In the genomic region with DNA sequence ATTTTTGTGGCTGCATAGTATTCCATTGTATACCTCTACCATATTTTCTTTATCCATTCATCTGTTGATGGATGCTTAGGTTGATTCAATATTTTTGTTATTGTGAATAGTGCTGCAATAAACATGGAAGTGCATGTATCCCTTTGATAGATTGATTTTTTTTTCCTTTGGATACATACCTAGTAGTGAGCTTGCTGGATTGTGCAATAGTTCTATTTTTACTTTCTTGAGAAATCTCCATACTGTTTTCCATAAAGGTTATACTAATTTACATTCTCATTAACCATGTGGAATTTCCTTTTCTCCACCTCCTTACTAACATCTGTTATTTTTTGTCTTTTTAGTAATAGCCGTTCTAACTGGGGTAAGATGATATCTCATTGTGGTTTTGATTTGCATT, we compare ENCODE assay signal across 25 cellular contexts.
DNase-seq lines count a peak whose midpoint lies in the region; ATAC-seq, FAIRE-seq and TF ChIP-seq lines count a peak whose summit lies in the region.
"Had no signal": no experiment of that assay in that cellular context is flagged by ENCODE, and none has a peak within 500 bp of the region (broad histone marks: within the 10 kb centered on the region; RNA-seq: fewer than 3 reads in every experiment).

No MANE protein-coding gene starts in this region.

- H3K4me2 ChIP-seq in HepG2 (ENCODE audit: low read depth, low read length), result no peak overlapping the region
- H3K4me2 ChIP-seq: A549; BLaER1 treated with 17β-estradiol and CSF1 and Interleukin-3, amounts not matched to agents 10 nM and 100 nM had no signal

- H3K79me2 ChIP-seq in HepG2 (ENCODE audit: insufficient read depth, low read length), result no peaks in the 10 kb centered on the region

- no peak for TF ChIP-seq RAD21 in HepG2 (CRISPR knock-in tag; IDR thresholded peaks at IDR 0.05)

- WGBS in HepG2 (ENCODE audit: low lambda C conversion rate), result 2% methylated on average over 1 of the region's 1 CpG
- WGBS in right lobe of liver (ENCODE audit: insufficient coverage, low coverage, low lambda C conversion rate, missing lambda C conversion rate), result 79% methylated on average over 1 of the region's 1 CpG

- H3K9me3 ChIP-seq in HepG2 (ENCODE audit: low read length) (no peaks in the 10 kb centered on the region), right lobe of liver (no peaks in the 10 kb centered on the region)
- H3K9me3 ChIP-seq: A549; BE2C; BLaER1 treated with 17β-estradiol and CSF1 and Interleukin-3, amounts not matched to agents 10 nM and 100 nM had no signal

- H3K9me3 Mint-ChIP-seq in stimulated activated memory B cell treated with anti-CD40 and anti-IgM and Interleukin-4, amounts not matched to agents 10 μg/mL and 1 μg/mL and 100 μg/mL, for 72 hours, result peaks cover 6% of the 10 kb centered on the region

- TF ChIP-seq CTCF in HepG2 (CRISPR knock-in tag; IDR thresholded peaks at IDR 0.05) (no peak), right lobe of liver (IDR thresholded peaks at IDR 0.05) (no peak)

- DNase-seq in HepG2 (ENCODE audit: low spot score), result no peak
- no peak for DNase-seq in right lobe of liver
- peak; percentile 31 to 46 for DNase-seq in NCI-H526 (lab: John Stamatoyannopoulos, UW)
- DNase-seq in renal cortical epithelial cell (ENCODE audit: low read depth), result peak; percentile 5
- DNase-seq in NCI-H1436 (lab: John Stamatoyannopoulos, UW), result no peak
- DNase-seq in NCI-H187 treated with DMSO at 0.1 percent for 48 hours (lab: John Stamatoyannopoulos, UW), result no peak
- DNase-seq: 8988T; ACHN; AML-193; BE2C; CD4-positive, alpha-beta T cell; CD8-positive, alpha-beta memory T cell; DMS153; DND-41; GOT3; H7; HCEC 1CT had no signal

- no peaks in the 10 kb centered on the region for H4K20me1 ChIP-seq in HepG2 (ENCODE audit: insufficient read depth, low read length)
- H4K20me1 ChIP-seq: BLaER1 treated with 17β-estradiol and CSF1 and Interleukin-3, amounts not matched to agents 10 nM and 100 nM had no signal

- H3K4me3 ChIP-seq in HepG2 (replicated peaks in 1 of 3; ENCODE audit: insufficient read depth in 1 of 3, low read depth in 2 of 3, low read length in 3 of 3) (no peak overlapping the region), right lobe of liver (no peak overlapping the region)
- H3K4me3 ChIP-seq: A549; BLaER1 treated with 17β-estradiol and CSF1 and Interleukin-3, amounts not matched to agents 10 nM and 100 nM had no signal

- TF ChIP-seq POLR2A in HepG2 (IDR thresholded peaks at IDR 0.05; ENCODE audit: insufficient read depth in 1 of 2, low read depth in 2 of 2, low read length in 2 of 2), result no peak
- no peak for TF ChIP-seq POLR2A in right lobe of liver (IDR thresholded peaks at IDR 0.05)

- no peak overlapping the region for H3K27ac Mint-ChIP-seq in stimulated activated memory B cell treated with anti-CD40 and anti-IgM and Interleukin-4, amounts not matched to agents 10 μg/mL and 1 μg/mL and 100 μg/mL, for 72 hours
- H3K27ac Mint-ChIP-seq: CD4-positive, alpha-beta T cell; CD8-positive, alpha-beta memory T cell had no signal

- TF ChIP-seq EP300 in HepG2 (IDR thresholded peaks at IDR 0.05; ENCODE audit: low read depth in 2 of 2, low read length in 2 of 2) (no peak), HepG2 (CRISPR knock-in tag; IDR thresholded peaks at IDR 0.05; ENCODE audit: borderline replicate concordance) (no peak)

- H3K4me1 Mint-ChIP-seq in stimulated activated memory B cell treated with anti-CD40 and anti-IgM and Interleukin-4, amounts not matched to agents 10 μg/mL and 1 μg/mL and 100 μg/mL, for 72 hours, result no peaks in the 10 kb centered on the region
- H3K4me1 Mint-ChIP-seq: CD14-positive monocyte; CD8-positive, alpha-beta memory T cell had no signal

- no peaks in the 10 kb centered on the region for H3K36me3 Mint-ChIP-seq in stimulated activated memory B cell treated with anti-CD40 and anti-IgM and Interleukin-4, amounts not matched to agents 10 μg/mL and 1 μg/mL and 100 μg/mL, for 72 hours
- H3K36me3 Mint-ChIP-seq: CD14-positive monocyte; CD8-positive, alpha-beta memory T cell had no signal

- ATAC-seq in HepG2 (no peak), right lobe of liver (no peak)
- no peak for ATAC-seq in stimulated activated memory B cell treated with anti-CD40 and anti-IgM and Interleukin-4, amounts not matched to agents 10 μg/mL and 1 μg/mL and 100 μg/mL, for 72 hours
- ATAC-seq: A549 had no signal

- CTCF ChIA-PET in HepG2 (lab: Yijun Ruan, JAX; ENCODE audit: low intra/inter-chr PET ratio, low total read pairs), result no interaction called here

- no peak for FAIRE-seq in HepG2 (lab: Jason Lieb, UNC)
- FAIRE-seq in colon (lab: Jason Lieb, UNC), result peak; percentile 18
- FAIRE-seq: A549, D721Med, G401.6, GM12892 had no signal

- no peaks in the 10 kb centered on the region for H3K4me1 ChIP-seq in HepG2 (ENCODE audit: insufficient read depth, low read length)
- H3K4me1 ChIP-seq in right lobe of liver, result no peaks in the 10 kb centered on the region
- H3K4me1 ChIP-seq: A549, BE2C had no signal

- no peaks in the 10 kb centered on the region for H3K36me3 ChIP-seq in HepG2 (replicated peaks in 1 of 2; ENCODE audit: control insufficient read depth in 1 of 2, insufficient read depth in 2 of 2, low read length in 2 of 2)
- no peaks in the 10 kb centered on the region for H3K36me3 ChIP-seq in right lobe of liver
- H3K36me3 ChIP-seq: BE2C; BLaER1 treated with 17β-estradiol and CSF1 and Interleukin-3, amounts not matched to agents 10 nM and 100 nM had no signal

- H3K9ac ChIP-seq in HepG2 (ENCODE audit: insufficient read depth, low read depth, low read length), result no peak overlapping the region
- H3K9ac ChIP-seq: BLaER1 treated with 17β-estradiol and CSF1 and Interleukin-3, amounts not matched to agents 10 nM and 100 nM had no signal

- POLR2A ChIA-PET in HepG2 (lab: Yijun Ruan, JAX), result no interaction called here

- no TSS peak for BruUV-seq in HepG2 (replicated peaks; lab: Mats Ljungman, UMichigan)

- no peaks in the 10 kb centered on the region for H3K27me3 Mint-ChIP-seq in stimulated activated memory B cell treated with anti-CD40 and anti-IgM and Interleukin-4, amounts not matched to agents 10 μg/mL and 1 μg/mL and 100 μg/mL, for 72 hours
- H3K27me3 Mint-ChIP-seq: CD4-positive, alpha-beta T cell; CD8-positive, alpha-beta memory T cell had no signal

- H3K4me3 Mint-ChIP-seq in stimulated activated memory B cell treated with anti-CD40 and anti-IgM and Interleukin-4, amounts not matched to agents 10 μg/mL and 1 μg/mL and 100 μg/mL, for 72 hours, result no peak overlapping the region
- H3K4me3 Mint-ChIP-seq: CD14-positive monocyte; CD4-positive, alpha-beta T cell; CD8-positive, alpha-beta memory T cell had no signal

- no peak overlapping the region for H3K27ac ChIP-seq in HepG2 (ENCODE audit: extremely low read length, insufficient read depth, low read length)
- H3K27ac ChIP-seq in right lobe of liver, result no peak overlapping the region
- H3K27ac ChIP-seq: A549; BLaER1 treated with 17β-estradiol and CSF1 and Interleukin-3, amounts not matched to agents 10 nM and 100 nM had no signal

- intact Hi-C loops in HepG2 (cut with micrococcal nuclease; ENCODE audit: unreplicated experiment) (no loop called here), right lobe of liver (cut with DNase I) (no loop called here)

- H2AFZ ChIP-seq in HepG2 (ENCODE audit: low read length), result no peak overlapping the region

- no peaks in the 10 kb centered on the region for H3K27me3 ChIP-seq in HepG2 (ENCODE audit: control insufficient read depth in 1 of 2, insufficient read depth in 2 of 2, low read length in 2 of 2)
- no peaks in the 10 kb centered on the region for H3K27me3 ChIP-seq in right lobe of liver
- H3K27me3 ChIP-seq: BE2C; BLaER1 treated with 17β-estradiol and CSF1 and Interleukin-3, amounts not matched to agents 10 nM and 100 nM had no signal

- in situ Hi-C loops in HepG2 (cut with HindIII; ENCODE audit: extremely low pct_ligation_motif_present, low pct_unique_long_range_greater_than_20kb), result no loop called here

TF ChIP-seq in HepG2, 621 proteins besides CTCF, POLR2A, EP300 and RAD21:
- TF ChIP-seq ZNF20 (CRISPR knock-in tag; IDR thresholded peaks at IDR 0.05) (no peak), ZNF790 (CRISPR knock-in tag; IDR thresholded peaks at IDR 0.05; ENCODE audit: borderline replicate concordance) (no peak), CEBPB (IDR thresholded peaks at IDR 0.05; ENCODE audit: borderline replicate concordance, low read depth, low read length) (peak; percentile 70; the same call in 1 of the 2 replicates)
- TF ChIP-seq, protein P1, sequence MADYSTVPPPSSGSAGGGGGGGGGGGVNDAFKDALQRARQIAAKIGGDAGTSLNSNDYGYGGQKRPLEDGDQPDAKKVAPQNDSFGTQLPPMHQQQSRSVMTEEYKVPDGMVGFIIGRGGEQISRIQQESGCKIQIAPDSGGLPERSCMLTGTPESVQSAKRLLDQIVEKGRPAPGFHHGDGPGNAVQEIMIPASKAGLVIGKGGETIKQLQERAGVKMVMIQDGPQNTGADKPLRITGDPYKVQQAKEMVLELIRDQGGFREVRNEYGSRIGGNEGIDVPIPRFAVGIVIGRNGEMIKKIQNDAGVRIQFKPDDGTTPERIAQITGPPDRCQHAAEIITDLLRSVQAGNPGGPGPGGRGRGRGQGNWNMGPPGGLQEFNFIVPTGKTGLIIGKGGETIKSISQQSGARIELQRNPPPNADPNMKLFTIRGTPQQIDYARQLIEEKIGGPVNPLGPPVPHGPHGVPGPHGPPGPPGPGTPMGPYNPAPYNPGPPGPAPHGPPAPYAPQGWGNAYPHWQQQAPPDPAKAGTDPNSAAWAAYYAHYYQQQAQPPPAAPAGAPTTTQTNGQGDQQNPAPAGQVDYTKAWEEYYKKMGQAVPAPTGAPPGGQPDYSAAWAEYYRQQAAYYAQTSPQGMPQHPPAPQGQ (CRISPR knock-in tag; IDR thresholded peaks at IDR 0.05; ENCODE audit: borderline replicate concordance), result no peak

Comparison
In these comparisons a context has a peak if more than half of its experiments do, and no peak if none do; other contexts are left out.
1. DNase-seq: peak in NCI-H526 (2 of 2) and renal cortical epithelial cell (single experiment); none in HepG2 (single experiment), right lobe of liver (0 of 3), NCI-H1436 (single experiment) and NCI-H187 treated with DMSO at 0.1 percent for 48 hours (single experiment).